Comparison of ENCODE assay signal across 1 cellular context in the genomic region with DNA sequence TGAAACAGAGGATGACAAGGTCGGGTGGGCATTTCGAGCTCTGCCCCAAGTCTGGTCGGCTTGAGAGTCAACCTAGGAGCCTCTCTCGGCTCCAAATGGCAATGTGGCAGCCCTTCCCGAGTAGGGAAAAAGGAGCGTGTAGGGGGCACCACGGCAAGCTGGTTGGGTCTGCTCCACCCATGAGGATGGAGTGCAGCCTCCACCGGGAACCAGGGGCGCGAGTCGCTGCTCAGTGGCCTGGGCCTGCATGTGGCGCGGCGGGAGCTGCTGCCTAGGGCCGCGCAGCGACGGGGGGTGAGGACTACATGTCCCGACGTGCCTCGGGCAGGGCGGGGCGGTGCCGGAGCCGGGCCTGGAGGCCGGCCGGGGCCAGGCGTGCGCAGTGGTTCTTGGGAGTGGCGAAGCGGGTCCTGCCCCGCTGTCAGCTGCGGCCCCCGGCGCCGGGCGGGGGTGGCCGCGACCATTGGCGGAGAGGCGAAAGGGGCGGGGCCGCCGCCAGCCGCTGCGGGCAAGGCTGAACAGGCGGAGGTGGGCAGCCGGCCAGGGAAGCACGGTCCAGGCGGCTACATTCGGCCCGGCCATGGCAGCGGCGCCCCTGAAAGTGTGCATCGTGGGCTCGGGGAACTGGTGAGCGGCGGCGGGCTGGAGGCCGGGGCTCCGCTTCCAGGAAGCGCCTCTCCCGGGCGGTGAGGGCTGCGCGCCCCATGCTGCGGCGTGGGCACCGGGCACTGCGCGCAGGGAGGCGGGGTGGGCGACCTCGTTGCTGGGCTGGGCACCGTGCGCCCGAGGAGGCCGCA.
TF ChIP-seq lines count a peak whose summit lies in the region.

A gene (plus strand): TSS at position 489 of the 797 bp plus-strand sequence. CDS start 92 bp downstream, at position 581.

TF ChIP-seq in SK-N-SH, 30 proteins besides CTCF, POLR2A, EP300 and RAD21 (continued from another document):
- TF ChIP-seq, protein P1, sequence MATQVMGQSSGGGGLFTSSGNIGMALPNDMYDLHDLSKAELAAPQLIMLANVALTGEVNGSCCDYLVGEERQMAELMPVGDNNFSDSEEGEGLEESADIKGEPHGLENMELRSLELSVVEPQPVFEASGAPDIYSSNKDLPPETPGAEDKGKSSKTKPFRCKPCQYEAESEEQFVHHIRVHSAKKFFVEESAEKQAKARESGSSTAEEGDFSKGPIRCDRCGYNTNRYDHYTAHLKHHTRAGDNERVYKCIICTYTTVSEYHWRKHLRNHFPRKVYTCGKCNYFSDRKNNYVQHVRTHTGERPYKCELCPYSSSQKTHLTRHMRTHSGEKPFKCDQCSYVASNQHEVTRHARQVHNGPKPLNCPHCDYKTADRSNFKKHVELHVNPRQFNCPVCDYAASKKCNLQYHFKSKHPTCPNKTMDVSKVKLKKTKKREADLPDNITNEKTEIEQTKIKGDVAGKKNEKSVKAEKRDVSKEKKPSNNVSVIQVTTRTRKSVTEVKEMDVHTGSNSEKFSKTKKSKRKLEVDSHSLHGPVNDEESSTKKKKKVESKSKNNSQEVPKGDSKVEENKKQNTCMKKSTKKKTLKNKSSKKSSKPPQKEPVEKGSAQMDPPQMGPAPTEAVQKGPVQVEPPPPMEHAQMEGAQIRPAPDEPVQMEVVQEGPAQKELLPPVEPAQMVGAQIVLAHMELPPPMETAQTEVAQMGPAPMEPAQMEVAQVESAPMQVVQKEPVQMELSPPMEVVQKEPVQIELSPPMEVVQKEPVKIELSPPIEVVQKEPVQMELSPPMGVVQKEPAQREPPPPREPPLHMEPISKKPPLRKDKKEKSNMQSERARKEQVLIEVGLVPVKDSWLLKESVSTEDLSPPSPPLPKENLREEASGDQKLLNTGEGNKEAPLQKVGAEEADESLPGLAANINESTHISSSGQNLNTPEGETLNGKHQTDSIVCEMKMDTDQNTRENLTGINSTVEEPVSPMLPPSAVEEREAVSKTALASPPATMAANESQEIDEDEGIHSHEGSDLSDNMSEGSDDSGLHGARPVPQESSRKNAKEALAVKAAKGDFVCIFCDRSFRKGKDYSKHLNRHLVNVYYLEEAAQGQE (IDR thresholded peaks at IDR 0.05; ENCODE audit: low read depth, low read length), result no peak
- TF ChIP-seq POLR2AphosphoS5 (IDR thresholded peaks at IDR 0.05; ENCODE audit: low read depth, low read length), result no peak
